ENCODE assay signal across 7 cellular contexts in genomic region chr5:60944904-60945759, GRCh38. TPM values are rescaled to one million over a fixed set of nuclear protein-coding genes. Genes with fewer than 3 reads are reported as not detected.
DNase-seq lines count a peak whose midpoint lies in the region; ATAC-seq and FAIRE-seq lines count a peak whose summit lies in the region.

ERCC8 (minus strand) TSS chr5:60945070; CDS start chr5:60945008, 62 bp downstream.
A gene with protein sequence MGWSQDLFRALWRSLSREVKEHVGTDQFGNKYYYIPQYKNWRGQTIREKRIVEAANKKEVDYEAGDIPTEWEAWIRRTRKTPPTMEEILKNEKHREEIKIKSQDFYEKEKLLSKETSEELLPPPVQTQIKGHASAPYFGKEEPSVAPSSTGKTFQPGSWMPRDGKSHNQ (plus strand): TSS chr5:60945205. CDS start chr5:60945256, 51 bp downstream.

- ATAC-seq in HG02973 (IDR thresholded peaks at IDR 0.05; ENCODE audit: unreplicated experiment): peak; percentile 99

- peak; percentile 99 for FAIRE-seq in GM18507 (lab: Jason Lieb, UNC)

- DNase-seq in GM18507 (ENCODE audit: extremely low spot score, insufficient read length, low read depth) (peak; percentile 88), NCI-H1930 (lab: John Stamatoyannopoulos, UW) (peak; percentile 68 to 71), T-helper 22 cell (ENCODE audit: low read depth) (peak; percentile 77), astrocyte of the hippocampus (ENCODE audit: low read depth, low spot score) (peak; percentile 96), hippocampal formation (lab: John Stamatoyannopoulos, UW) (peak; percentile 85 to 91), renal cortical epithelial cell (ENCODE audit: low read depth) (peak; percentile 86)

RNA-seq across cellular contexts. Expression of gene ERCC8, which starts in this region (rescaled TPM):
- total RNA-seq in renal cortical epithelial cell: 26.4 and 38.0 TPM in 2 replicates

RNA-seq across cellular contexts. Expression of the second gene that starts in this region (rescaled TPM):
- 19.5 and 35.9 TPM in 2 replicates for total RNA-seq in renal cortical epithelial cell

Comparison
In these comparisons a context has a peak if more than half of its experiments do, and no peak if none do; other contexts are left out.
1. Peak in every context shown above with its lines: DNase-seq and ATAC-seq.